19 cellular contexts compared by ENCODE assay signal in the genomic region with DNA sequence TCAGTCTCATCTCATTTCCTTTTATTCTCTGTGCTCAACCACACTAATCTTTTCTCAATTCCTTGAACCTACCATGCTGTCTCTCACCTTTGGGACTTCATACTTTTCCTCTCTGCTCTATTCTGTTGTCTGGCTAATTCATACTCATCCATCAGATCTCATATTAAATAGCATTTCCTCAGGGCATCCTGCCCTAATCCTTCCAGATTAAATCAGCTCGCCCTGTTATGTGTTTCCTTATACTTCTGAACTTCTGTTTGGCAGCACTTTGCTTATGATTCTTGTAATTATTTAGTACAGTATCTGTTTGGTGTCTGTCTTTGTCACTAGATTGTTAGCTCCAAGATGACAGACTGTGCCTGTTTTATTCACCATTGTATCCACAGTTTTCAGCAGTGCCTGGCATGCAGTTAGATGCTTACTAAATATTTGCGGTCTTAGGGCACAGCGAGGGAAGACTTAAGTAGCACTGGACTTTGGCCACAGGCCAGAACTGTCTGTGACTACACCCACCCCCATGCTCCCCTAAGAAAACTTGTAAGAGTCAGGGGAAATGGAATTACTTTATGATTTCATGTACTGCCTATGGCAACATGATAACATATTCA. TPM values are rescaled to one million over a fixed set of nuclear protein-coding genes. Genes with fewer than 3 reads are reported as not detected.
DNase-seq lines count a peak whose midpoint lies in the region; ATAC-seq and TF ChIP-seq lines count a peak whose summit lies in the region.
"Had no signal": no experiment of that assay in that cellular context is flagged by ENCODE, and none has a peak within 500 bp of the region (broad histone marks: within the 10 kb centered on the region; RNA-seq: fewer than 3 reads in every experiment).

No MANE protein-coding gene starts in this region.

- no CpG with 5 or more reads among the region's 3 CpGs for WGBS in IMR-90 (ENCODE audit: extremely low coverage in 2 of 2, insufficient read length in 1 of 2), 2 experiments

- H2BK5ac ChIP-seq in IMR-90 (ENCODE audit: low read depth, low read length, poor library complexity, severe bottlenecking), result no peak overlapping the region

- no peak overlapping the region for H4K8ac ChIP-seq in IMR-90 (ENCODE audit: low read depth in 2 of 2, low read length in 2 of 2)

- TF ChIP-seq POLR2A in IMR-90 (IDR thresholded peaks at IDR 0.05; ENCODE audit: low read depth, low read length), result no peak

- H2AK9ac ChIP-seq in IMR-90 (replicated peaks; ENCODE audit: low read depth, low read length, poor library complexity), result no peak overlapping the region

- H4K20me1 ChIP-seq in IMR-90 (ENCODE audit: insufficient read depth, low read length) (no peaks in the 10 kb centered on the region), fibroblast of lung (ENCODE audit: control insufficient read depth, extremely low read depth, insufficient read depth, low read length) (no peaks in the 10 kb centered on the region)
- H4K20me1 ChIP-seq: BLaER1 had no signal

- no peak overlapping the region for H4K5ac ChIP-seq in IMR-90 (ENCODE audit: low read depth, low read length)

- peak; percentile 65 for DNase-seq in IMR-90
- peak; percentile 65 to 74 for DNase-seq in SJSA1 (ENCODE audit: low read depth in 1 of 2, low spot score in 2 of 2)
- DNase-seq in fibroblast of lung (ENCODE audit: low read depth in 2 of 2), result peak; percentile 63 to 87
- peak; percentile 80 for DNase-seq in renal cortical epithelial cell (ENCODE audit: low read depth)
- DNase-seq in mucosa of descending colon, result no peak
- no peak for DNase-seq in OCI-M2 (lab: John Stamatoyannopoulos, UW; ENCODE audit: unreplicated experiment)
- DNase-seq in NOMO-1 treated with DMSO at 0.1 percent for 48 hours (lab: John Stamatoyannopoulos, UW; ENCODE audit: unreplicated experiment), result no peak
- DNase-seq: activated CD4-positive, CD25-positive, alpha-beta regulatory T cell; activated CD8-positive, alpha-beta memory T cell treated with anti-CD3 and anti-CD28 coated beads, Interleukin-2, amount 10 ng/mL, durations not matched to agents 7 days and 5 days; activated naive CD4-positive, alpha-beta T cell treated with anti-CD3 and anti-CD28 coated beads for 36 hours; DMS53; effector memory CD8-positive, alpha-beta T cell; H9; kidney; naive thymus-derived CD8-positive, alpha-beta T cell; NCI-H1417; NCI-H226 had no signal

- H2BK20ac ChIP-seq in IMR-90 (ENCODE audit: low read depth, low read length), result no peak overlapping the region

- no peaks in the 10 kb centered on the region; the same call in 1 of the 2 replicates for H3K4me1 ChIP-seq in IMR-90 (ENCODE audit: control insufficient read depth, insufficient read depth, low read length)
- peaks cover 21% of the 10 kb centered on the region for H3K4me1 ChIP-seq in SJSA1 (replicated peaks)
- H3K4me1 ChIP-seq in fibroblast of lung (ENCODE audit: control insufficient read depth, extremely low read depth, insufficient read depth, low read length), result no peaks in the 10 kb centered on the region
- peaks cover 34% of the 10 kb centered on the region for H3K4me1 ChIP-seq in mucosa of descending colon (ENCODE audit: low read depth)

- TF ChIP-seq RAD21 in IMR-90 (IDR thresholded peaks at IDR 0.05; ENCODE audit: low read length), result no peak

- H3K79me2 ChIP-seq in fibroblast of lung (ENCODE audit: control insufficient read depth, insufficient read depth, low read length), result no peaks in the 10 kb centered on the region

- no peaks in the 10 kb centered on the region for H3K79me1 ChIP-seq in IMR-90 (ENCODE audit: low read depth in 1 of 2, low read length in 2 of 2)

- H3K9me3 ChIP-seq in IMR-90 (ENCODE audit: control insufficient read depth, insufficient read depth, low read length) (peaks cover 3% of the 10 kb centered on the region; the same call in 1 of the 2 replicates), SJSA1 (replicated peaks) (peaks cover 5% of the 10 kb centered on the region), fibroblast of lung (ENCODE audit: control insufficient read depth, insufficient read depth, low read depth, low read length) (no peaks in the 10 kb centered on the region), mucosa of descending colon (peaks cover 5% of the 10 kb centered on the region)
- H3K9me3 ChIP-seq: BLaER1 had no signal

- in situ Hi-C loops in IMR-90 (cut with MboI; ENCODE audit: low sequenced_read_pairs), result loop anchor here (5.0 to 10.0 kb wide), 2 partner anchors 48 to 216 kb away; no protein-coding TSS in a partner anchor

- TF ChIP-seq CTCF in IMR-90 (conservative IDR thresholded peaks at IDR 0.05; ENCODE audit: low read depth, low read length) (no peak), fibroblast of lung (conservative IDR thresholded peaks at IDR 0.05 in 1 of 2, IDR thresholded peaks at IDR 0.05 in 1 of 2; ENCODE audit: low read depth in 1 of 2, low read length in 2 of 2) (no peak), mucosa of descending colon (IDR thresholded peaks at IDR 0.05) (no peak)

- H3K18ac ChIP-seq in IMR-90 (ENCODE audit: low read depth, low read length), result no peak overlapping the region

- H3K9ac ChIP-seq in IMR-90 (ENCODE audit: low read depth, low read length), result no peak overlapping the region
- no peak overlapping the region for H3K9ac ChIP-seq in fibroblast of lung (ENCODE audit: insufficient read depth, low read length)
- H3K9ac ChIP-seq: BLaER1 had no signal

- H3K27ac ChIP-seq in IMR-90 (ENCODE audit: insufficient read depth, low read length), result no peak overlapping the region
- H3K27ac ChIP-seq in SJSA1, result peak overlapping the region; percentile 11; the same call in 1 of the 2 replicates
- no peak overlapping the region for H3K27ac ChIP-seq in fibroblast of lung (ENCODE audit: insufficient read depth, low read length)
- H3K27ac ChIP-seq: BLaER1 had no signal

- ATAC-seq in IMR-90 (ENCODE audit: low read depth) (peak; percentile 48), mucosa of descending colon (no peak), GM19397 (IDR thresholded peaks at IDR 0.05; ENCODE audit: unreplicated experiment) (no peak)
- ATAC-seq: activated CD8-positive, alpha-beta memory T cell treated with anti-CD3 and anti-CD28 coated beads, Interleukin-2, amount 10 ng/mL, durations not matched to agents 7 days and 5 days; effector memory CD8-positive, alpha-beta T cell; naive thymus-derived CD8-positive, alpha-beta T cell had no signal

- H3K9me1 ChIP-seq in IMR-90 (ENCODE audit: insufficient read depth, low read length), result no peaks in the 10 kb centered on the region

- intact Hi-C loops in IMR-90 (cut with micrococcal nuclease) (no loop called here), mucosa of descending colon (cut with DNase I, micrococcal nuclease) (no loop called here)

- H3K56ac ChIP-seq in IMR-90 (ENCODE audit: extremely low read depth, insufficient read depth, low read length), result no peak overlapping the region

- no peak overlapping the region for H2AFZ ChIP-seq in IMR-90 (replicated peaks; ENCODE audit: low read length, poor library complexity)
- no peak overlapping the region for H2AFZ ChIP-seq in fibroblast of lung (ENCODE audit: low read length)

- H3K4me3 ChIP-seq in IMR-90 (ENCODE audit: insufficient read depth, low read depth, low read length) (no peak overlapping the region), SJSA1 (no peak overlapping the region), fibroblast of lung (replicated peaks in 1 of 4; ENCODE audit: control extremely low read depth in 1 of 4, insufficient read depth in 1 of 4, low read depth in 3 of 4, low read length in 4 of 4) (no peak overlapping the region), mucosa of descending colon (no peak overlapping the region)
- H3K4me3 ChIP-seq: BLaER1 had no signal

- POLR2A ChIA-PET in IMR-90 (lab: Charles Lee; ENCODE audit: unreplicated experiment), result interaction anchor here (0.7 kb wide), 1 partner anchor 9 kb away, joined by 3 read pairs; no protein-coding TSS in a partner anchor

- dilution Hi-C loops in IMR-90 (cut with HindIII; ENCODE audit: low sequenced_read_pairs, unreplicated experiment), result no loop called here

- H3K27me3 ChIP-seq in IMR-90 (ENCODE audit: control insufficient read depth, insufficient read depth, low read length) (no peaks in the 10 kb centered on the region), SJSA1 (replicated peaks) (no peaks in the 10 kb centered on the region), fibroblast of lung (ENCODE audit: control insufficient read depth, insufficient read depth, low read length) (no peaks in the 10 kb centered on the region)
- H3K27me3 ChIP-seq: BLaER1 had no signal

- CTCF ChIA-PET in IMR-90 (lab: Yijun Ruan, JAX), result interaction anchor here (0.8 kb wide), 1 partner anchor 57 kb away, joined by 3 read pairs; no protein-coding TSS in a partner anchor

- no peaks in the 10 kb centered on the region for H3K36me3 ChIP-seq in IMR-90 (ENCODE audit: control insufficient read depth, insufficient read depth, low read length)
- H3K36me3 ChIP-seq in SJSA1, result no peaks in the 10 kb centered on the region
- no peaks in the 10 kb centered on the region for H3K36me3 ChIP-seq in fibroblast of lung (ENCODE audit: control insufficient read depth, insufficient read depth, low read length)
- H3K36me3 ChIP-seq in mucosa of descending colon (ENCODE audit: low read depth), result no peaks in the 10 kb centered on the region
- H3K36me3 ChIP-seq: BLaER1 had no signal

- no peak overlapping the region for H2BK120ac ChIP-seq in IMR-90 (ENCODE audit: low read depth, low read length)

- no TSS peak for BruUV-seq in IMR-90 (replicated peaks; lab: Mats Ljungman, UMichigan)

- H3K4me2 ChIP-seq in IMR-90 (ENCODE audit: low read depth, low read length) (no peak overlapping the region), fibroblast of lung (ENCODE audit: extremely low read depth, insufficient read depth, low read length) (no peak overlapping the region)
- H3K4me2 ChIP-seq: BLaER1 had no signal

- H4K91ac ChIP-seq in IMR-90 (ENCODE audit: insufficient read depth, low read depth, low read length), result no peak overlapping the region

- no peak overlapping the region for H2AK5ac ChIP-seq in IMR-90 (ENCODE audit: low read depth, low read length)

- no peak overlapping the region for H2BK15ac ChIP-seq in IMR-90 (ENCODE audit: low read depth, low read length)

- no peak overlapping the region for H3K14ac ChIP-seq in IMR-90 (replicated peaks; ENCODE audit: low read depth, low read length)

- H3K4ac ChIP-seq in IMR-90 (ENCODE audit: low read depth, low read length), result no peak overlapping the region

- H3K23ac ChIP-seq in IMR-90 (ENCODE audit: low read depth, low read length), result no peak overlapping the region

TF ChIP-seq in IMR-90, 13 proteins besides CTCF, POLR2A, EP300 and RAD21 (continues in another document):
- TF ChIP-seq MXI1 (IDR thresholded peaks at IDR 0.05; ENCODE audit: borderline replicate concordance, low read depth, low read length), result no peak

RNA-seq across cellular contexts. Expression of a gene that starts 9.9 kb away (rescaled TPM):
- 756 and 792 TPM in 2 replicates for total RNA-seq in IMR-90 (2012; rRNA removed)
- 405 and 434 TPM in 2 replicates for polyA plus RNA-seq in IMR-90 (2012; rRNA removed)
- 135 and 138 TPM in 2 replicates for polyA plus RNA-seq in IMR-90 (2012; cell fraction: cytosol; rRNA removed)
- polyA plus RNA-seq in IMR-90 (2012; cell fraction: nucleus; rRNA removed; ENCODE audit: low replicate concordance), result 70.1 and 267 TPM in 2 replicates
- 331 and 642 TPM in 2 replicates for total RNA-seq in SJSA1 (2014; rRNA removed; shearing (Covaris generic))
- 270 and 352 TPM in 2 replicates for total RNA-seq in fibroblast of lung
- 744 and 836 TPM in 2 replicates for polyA plus RNA-seq in fibroblast of lung
- 489 and 534 TPM in 2 replicates for polyA plus RNA-seq in fibroblast of lung (2012)
- polyA minus RNA-seq in fibroblast of lung (ENCODE audit: low replicate concordance), result 121 and 134 TPM in 2 replicates
- 503 and 992 TPM in 2 replicates for total RNA-seq in renal cortical epithelial cell
- total RNA-seq in mucosa of descending colon, result 100 to 1,000 TPM; 357 to 488 (median 444) TPM

Comparison
In these comparisons a context has a peak if more than half of its experiments do, and no peak if none do; other contexts are left out.
1. DNase-seq: peak in IMR-90 (single experiment), SJSA1 (2 of 2), fibroblast of lung (2 of 2) and renal cortical epithelial cell (single experiment); none in mucosa of descending colon (0 of 3), OCI-M2 (single experiment) and NOMO-1 treated with DMSO at 0.1 percent for 48 hours (single experiment).